Comparison of ENCODE assay signal across 10 cellular contexts in the genomic region with DNA sequence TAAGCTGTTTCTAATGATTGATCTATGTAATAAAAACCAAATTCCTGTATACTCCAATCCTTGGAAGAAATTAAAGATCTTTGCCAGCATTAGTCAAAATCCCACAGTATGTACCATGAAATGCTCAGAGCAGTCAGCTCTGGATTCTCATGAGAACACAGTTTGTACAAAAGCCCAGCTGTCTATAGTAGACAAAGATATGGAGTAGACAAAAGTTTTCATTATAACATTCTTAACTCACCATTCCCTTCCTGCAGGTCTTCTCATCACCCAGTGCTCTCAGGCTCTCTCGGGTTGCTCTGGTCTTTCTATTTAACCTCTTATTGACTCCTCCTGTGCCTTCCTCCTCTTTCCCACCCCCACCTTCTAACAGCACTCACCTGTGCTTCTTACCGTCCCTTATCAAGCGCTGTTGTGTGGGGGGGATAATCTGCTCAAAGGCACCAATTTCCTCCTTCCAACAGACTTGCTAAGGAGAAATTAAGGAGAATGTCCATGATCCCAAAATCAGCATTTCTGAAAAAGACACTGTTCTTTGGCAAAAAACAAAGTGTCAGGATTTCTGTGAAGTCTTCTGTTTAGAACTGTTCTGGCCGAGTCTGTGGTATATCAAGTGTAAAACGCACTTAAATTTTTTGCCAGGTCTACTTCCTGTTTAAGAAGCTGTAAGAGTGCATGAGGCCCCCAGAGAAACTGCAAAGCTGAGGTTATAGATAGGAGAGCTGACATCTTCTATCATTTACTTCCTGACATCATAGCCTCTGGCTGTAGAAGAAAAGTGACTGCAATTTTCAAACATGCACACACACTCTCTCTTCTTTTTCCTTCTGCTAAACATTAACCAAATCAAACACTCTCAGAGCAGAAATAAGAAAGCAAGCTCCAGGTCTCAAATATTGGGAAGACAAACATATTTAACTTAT.
A peak's percentile ranks its signal among the peaks of the same experiment; 100 is the strongest.
DNase-seq lines count a peak whose midpoint lies in the region; ATAC-seq and TF ChIP-seq lines count a peak whose summit lies in the region.
"Had no signal": no experiment of that assay in that cellular context is flagged by ENCODE, and none has a peak within 500 bp of the region (broad histone marks: within the 10 kb centered on the region; RNA-seq: fewer than 3 reads in every experiment).

No MANE protein-coding gene starts in this region.

- TF ChIP-seq CTCF in ovary (IDR thresholded peaks at IDR 0.05) = no peak

- H3K4me1 Mint-ChIP-seq in CD4-positive, alpha-beta memory T cell = peaks cover 0 to 4% (median 0%) of the 10 kb centered on the region in 4 donors

- CTCF ChIA-PET in CD4-positive, alpha-beta memory T cell (lab: Charles Lee; ENCODE audit: partially characterized antibody) = no interaction called here

- DNase-seq in NAMALWA (ENCODE audit: low spot score) (peak; percentile 63), HT-29 (ENCODE audit: low spot score) (no peak), COLO829 (ENCODE audit: low spot score) (no peak), ovary (no peak)
- no peak for DNase-seq in CD4-positive, alpha-beta memory T cell
- DNase-seq: T1000 had no signal

- H3K36me3 Mint-ChIP-seq in CD4-positive, alpha-beta memory T cell = no peaks in the 10 kb centered on the region

- no peak for TF ChIP-seq EP300 in ovary (IDR thresholded peaks at IDR 0.05)

- ATAC-seq in GM18508 (IDR thresholded peaks at IDR 0.05; ENCODE audit: insufficient read depth, unreplicated experiment) = peak; percentile 71
- peak; percentile 86 for ATAC-seq in GM21786 (IDR thresholded peaks at IDR 0.05; ENCODE audit: unreplicated experiment)

- H3K27ac Mint-ChIP-seq in CD4-positive, alpha-beta memory T cell = no peak overlapping the region

- H3K9me3 ChIP-seq in mononuclear cell (ENCODE audit: low read depth, low read length) = no peaks in the 10 kb centered on the region
- H3K9me3 ChIP-seq in ovary = no peaks in the 10 kb centered on the region
- H3K9me3 ChIP-seq in CD4-positive, alpha-beta memory T cell (ENCODE audit: control insufficient read depth in 1 of 2, low read length in 2 of 2) = no peaks in the 10 kb centered on the region

- WGBS in ovary, 3 donors = 11 to 15% (median 15%) methylated on average over 5 of the region's 5 CpGs

- H3K36me3 ChIP-seq in ovary = no peaks in the 10 kb centered on the region
- no peaks in the 10 kb centered on the region for H3K36me3 ChIP-seq in CD4-positive, alpha-beta memory T cell (ENCODE audit: insufficient read depth, low read length)

- peaks cover 0 to 4% (median 0%) of the 10 kb centered on the region in 8 donors for H3K9me3 Mint-ChIP-seq in CD4-positive, alpha-beta memory T cell

- intact Hi-C loops in ovary (cut with DNase I) = loop anchor here in 1 of 4 donors (10.0 kb wide), 1 partner anchor 492 kb away; no protein-coding TSS in a partner anchor
- intact Hi-C loops in CD4-positive, alpha-beta memory T cell (cut with micrococcal nuclease) = no loop called here

- H3K27ac ChIP-seq in ovary = no peak overlapping the region
- H3K27ac ChIP-seq in CD4-positive, alpha-beta memory T cell (ENCODE audit: low read depth, low read length) = no peak overlapping the region
- H3K27ac ChIP-seq: parathyroid adenoma had no signal

- H3K4me3 Mint-ChIP-seq in CD4-positive, alpha-beta memory T cell = peak overlapping the region in 3 of 8 donors; percentile 1 to 58 (median 42)

- H3K4me3 ChIP-seq in mononuclear cell (ENCODE audit: low read length) (peak overlapping the region; percentile 21), ovary (no peak overlapping the region)
- H3K4me3 ChIP-seq in CD4-positive, alpha-beta memory T cell (ENCODE audit: low read length in 2 of 2) = no peak overlapping the region

- TF ChIP-seq POLR2A in ovary (IDR thresholded peaks at IDR 0.05) = no peak

- H3K27me3 ChIP-seq in mononuclear cell (ENCODE audit: insufficient read depth, low read length) (peaks cover 5% of the 10 kb centered on the region), ovary (no peaks in the 10 kb centered on the region)
- H3K27me3 ChIP-seq in CD4-positive, alpha-beta memory T cell (ENCODE audit: insufficient read depth, low read length) = no peaks in the 10 kb centered on the region

- no peaks in the 10 kb centered on the region for H3K4me1 ChIP-seq in mononuclear cell (ENCODE audit: insufficient read depth, low read length)
- H3K4me1 ChIP-seq in ovary (ENCODE audit: insufficient read depth) = no peaks in the 10 kb centered on the region
- no peaks in the 10 kb centered on the region for H3K4me1 ChIP-seq in CD4-positive, alpha-beta memory T cell (ENCODE audit: insufficient read depth, low read length)
- H3K4me1 ChIP-seq: parathyroid adenoma had no signal

- peaks cover 19 to 20% of the 10 kb centered on the region in 2 donors for H3K27me3 Mint-ChIP-seq in CD4-positive, alpha-beta memory T cell

- POLR2A ChIA-PET in CD4-positive, alpha-beta memory T cell (lab: Charles Lee; ENCODE audit: partially characterized antibody) = no interaction called here
